21 cellular contexts compared by ENCODE assay signal in the genomic region with DNA sequence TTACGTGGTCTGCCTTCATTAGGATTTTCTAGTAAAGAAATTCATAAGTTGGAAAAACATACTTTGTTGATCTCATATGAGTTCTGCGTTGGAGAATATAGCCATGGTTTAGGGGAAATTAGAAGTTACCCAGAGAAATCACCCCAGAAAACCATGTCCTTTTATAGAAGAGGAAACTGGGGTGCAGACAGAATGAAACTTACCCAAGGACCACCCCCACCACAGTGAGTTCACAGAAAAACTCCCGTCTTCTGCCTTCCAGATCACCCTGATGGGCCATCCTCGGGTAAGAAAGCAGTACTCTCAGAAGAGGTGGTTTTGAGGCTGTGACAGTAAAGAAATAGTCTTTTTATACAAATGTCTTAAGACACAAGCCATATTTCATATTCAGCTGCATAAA. TPM values are rescaled to one million over a fixed set of nuclear protein-coding genes. Genes with fewer than 3 reads are reported as not detected.
A peak's percentile ranks its signal among the peaks of the same experiment; 100 is the strongest.
DNase-seq lines count a peak whose midpoint lies in the region; ATAC-seq, FAIRE-seq and TF ChIP-seq lines count a peak whose summit lies in the region.
"Had no signal": no experiment of that assay in that cellular context is flagged by ENCODE, and none has a peak within 500 bp of the region (broad histone marks: within the 10 kb centered on the region; RNA-seq: fewer than 3 reads in every experiment).

No MANE protein-coding gene starts in this region.

- peaks cover 8% of the 10 kb centered on the region for H3K27me3 Mint-ChIP-seq in activated CD8-positive, alpha-beta T cell treated with anti-CD3 and anti-CD28 coated beads, Interleukin-2, amount 10 ng/mL, durations not matched to agents 7 days and 5 days (ENCODE audit: low read depth)

- FAIRE-seq in HTR-8/SVneo (lab: Jason Lieb, UNC): no peak
- FAIRE-seq: GM12891, GM19239, K562 had no signal

- TF ChIP-seq CTCF in GM12865 (IDR thresholded peaks at IDR 0.05; ENCODE audit: insufficient read depth, low read depth, low read length, missing control alignments): no peak

- ATAC-seq in GM18868 (IDR thresholded peaks at IDR 0.05; ENCODE audit: unreplicated experiment) (peak; percentile 83), HG02885 (IDR thresholded peaks at IDR 0.05; ENCODE audit: poor library complexity, unreplicated experiment) (peak; percentile 70)
- no peak for ATAC-seq in activated CD8-positive, alpha-beta T cell treated with anti-CD3 and anti-CD28 coated beads, Interleukin-2, amount 10 ng/mL, durations not matched to agents 7 days and 5 days
- ATAC-seq: K562 had no signal

- DNase-seq in GM12865 (ENCODE audit: low read depth) (peak; percentile 35), HTR-8/SVneo (ENCODE audit: insufficient read length, low spot score) (no peak), dermis blood vessel endothelial cell (no peak), NCI-H2171 treated with DMSO at 0.1 percent for 48 hours (lab: John Stamatoyannopoulos, UW) (no peak)
- no peak for DNase-seq in activated CD8-positive, alpha-beta T cell treated with anti-CD3 and anti-CD28 coated beads, Interleukin-2, amount 10 ng/mL, durations not matched to agents 7 days and 5 days
- DNase-seq: 8988T; CD4-positive, alpha-beta memory T cell; DMS153; DMS79; GDM1; GM23248; IMR-90; Karpas-422 had no signal

- CTCF ChIA-PET in activated CD8-positive, alpha-beta T cell treated with anti-CD3 and anti-CD28 coated beads, Interleukin-2, amount 10 ng/mL, durations not matched to agents 7 days and 5 days (lab: Charles Lee): no interaction called here

- H3K4me3 ChIP-seq in GM12865 (ENCODE audit: low read depth, low read length): no peak overlapping the region
- H3K4me3 ChIP-seq: BLaER1, GM23248, HAP-1, K562 had no signal

- H3K4me3 Mint-ChIP-seq in activated CD8-positive, alpha-beta T cell treated with anti-CD3 and anti-CD28 coated beads, Interleukin-2, amount 10 ng/mL, durations not matched to agents 7 days and 5 days: no peak overlapping the region
- H3K4me3 Mint-ChIP-seq: CD14-positive monocyte; CD4-positive, alpha-beta memory T cell had no signal

- no peak overlapping the region for H3K27ac Mint-ChIP-seq in activated CD8-positive, alpha-beta T cell treated with anti-CD3 and anti-CD28 coated beads, Interleukin-2, amount 10 ng/mL, durations not matched to agents 7 days and 5 days
- H3K27ac Mint-ChIP-seq: CD14-positive monocyte; CD4-positive, alpha-beta memory T cell had no signal

- H3K36me3 Mint-ChIP-seq in activated CD8-positive, alpha-beta T cell treated with anti-CD3 and anti-CD28 coated beads, Interleukin-2, amount 10 ng/mL, durations not matched to agents 7 days and 5 days (ENCODE audit: low read depth): no peaks in the 10 kb centered on the region
- H3K36me3 Mint-ChIP-seq: CD4-positive, alpha-beta memory T cell had no signal

- H3K4me1 Mint-ChIP-seq in activated CD8-positive, alpha-beta T cell treated with anti-CD3 and anti-CD28 coated beads, Interleukin-2, amount 10 ng/mL, durations not matched to agents 7 days and 5 days (ENCODE audit: low read depth): no peaks in the 10 kb centered on the region
- H3K4me1 Mint-ChIP-seq: CD4-positive, alpha-beta memory T cell had no signal

- POLR2A ChIA-PET in activated CD8-positive, alpha-beta T cell treated with anti-CD3 and anti-CD28 coated beads, Interleukin-2, amount 10 ng/mL, durations not matched to agents 7 days and 5 days (lab: Charles Lee): no interaction called here

- H3K9me3 Mint-ChIP-seq in activated CD8-positive, alpha-beta T cell treated with anti-CD3 and anti-CD28 coated beads, Interleukin-2, amount 10 ng/mL, durations not matched to agents 7 days and 5 days (ENCODE audit: insufficient read depth): no peaks in the 10 kb centered on the region
- H3K9me3 Mint-ChIP-seq: CD14-positive monocyte; CD4-positive, alpha-beta memory T cell had no signal

RNA-seq across cellular contexts. Expression of a gene that starts 25.1 kb away (rescaled TPM):
- under 1 TPM in 1 of 2 experiments, not detected in 1; 0.08 TPM for total RNA-seq in activated CD8-positive, alpha-beta T cell treated with anti-CD3 and anti-CD28 coated beads, Interleukin-2, amount 10 ng/mL, durations not matched to agents 7 days and 5 days
- total RNA-seq in dermis blood vessel endothelial cell: 3.4 and 5.9 TPM in 2 replicates
- total RNA-seq: IMR-90 had no signal
